Comparison of ENCODE assay signal across 1 cellular context in the genomic region with DNA sequence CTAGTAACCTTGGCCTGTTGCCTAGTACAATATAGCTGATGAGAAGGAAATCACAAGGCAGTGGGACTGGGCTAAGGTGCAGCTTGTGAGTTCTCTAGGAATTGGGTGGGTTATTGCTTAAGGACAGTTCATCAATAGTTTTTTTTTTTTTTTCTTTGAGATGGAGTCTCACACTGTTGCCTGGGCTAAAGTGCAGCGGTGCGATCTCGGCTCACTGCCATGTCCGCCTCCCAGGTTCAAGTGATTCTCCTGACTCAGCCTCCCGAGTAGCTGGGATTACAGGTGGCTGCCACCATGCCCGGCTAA.
TF ChIP-seq lines count a peak whose summit lies in the region.

No MANE protein-coding gene starts in this region.

TF ChIP-seq in SK-N-SH, 30 proteins besides CTCF, POLR2A, EP300 and RAD21 (continued from another document):
- TF ChIP-seq, protein P1, sequence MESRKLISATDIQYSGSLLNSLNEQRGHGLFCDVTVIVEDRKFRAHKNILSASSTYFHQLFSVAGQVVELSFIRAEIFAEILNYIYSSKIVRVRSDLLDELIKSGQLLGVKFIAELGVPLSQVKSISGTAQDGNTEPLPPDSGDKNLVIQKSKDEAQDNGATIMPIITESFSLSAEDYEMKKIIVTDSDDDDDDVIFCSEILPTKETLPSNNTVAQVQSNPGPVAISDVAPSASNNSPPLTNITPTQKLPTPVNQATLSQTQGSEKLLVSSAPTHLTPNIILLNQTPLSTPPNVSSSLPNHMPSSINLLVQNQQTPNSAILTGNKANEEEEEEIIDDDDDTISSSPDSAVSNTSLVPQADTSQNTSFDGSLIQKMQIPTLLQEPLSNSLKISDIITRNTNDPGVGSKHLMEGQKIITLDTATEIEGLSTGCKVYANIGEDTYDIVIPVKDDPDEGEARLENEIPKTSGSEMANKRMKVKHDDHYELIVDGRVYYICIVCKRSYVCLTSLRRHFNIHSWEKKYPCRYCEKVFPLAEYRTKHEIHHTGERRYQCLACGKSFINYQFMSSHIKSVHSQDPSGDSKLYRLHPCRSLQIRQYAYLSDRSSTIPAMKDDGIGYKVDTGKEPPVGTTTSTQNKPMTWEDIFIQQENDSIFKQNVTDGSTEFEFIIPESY (IDR thresholded peaks at IDR 0.05; ENCODE audit: borderline replicate concordance, low read depth) = no peak
- TF ChIP-seq NFIC (IDR thresholded peaks at IDR 0.05; ENCODE audit: borderline replicate concordance) (no peak), FOXJ3 (CRISPR knock-in tag; IDR thresholded peaks at IDR 0.05) (no peak)
